26 cellular contexts compared by ENCODE assay signal in the genomic region with DNA sequence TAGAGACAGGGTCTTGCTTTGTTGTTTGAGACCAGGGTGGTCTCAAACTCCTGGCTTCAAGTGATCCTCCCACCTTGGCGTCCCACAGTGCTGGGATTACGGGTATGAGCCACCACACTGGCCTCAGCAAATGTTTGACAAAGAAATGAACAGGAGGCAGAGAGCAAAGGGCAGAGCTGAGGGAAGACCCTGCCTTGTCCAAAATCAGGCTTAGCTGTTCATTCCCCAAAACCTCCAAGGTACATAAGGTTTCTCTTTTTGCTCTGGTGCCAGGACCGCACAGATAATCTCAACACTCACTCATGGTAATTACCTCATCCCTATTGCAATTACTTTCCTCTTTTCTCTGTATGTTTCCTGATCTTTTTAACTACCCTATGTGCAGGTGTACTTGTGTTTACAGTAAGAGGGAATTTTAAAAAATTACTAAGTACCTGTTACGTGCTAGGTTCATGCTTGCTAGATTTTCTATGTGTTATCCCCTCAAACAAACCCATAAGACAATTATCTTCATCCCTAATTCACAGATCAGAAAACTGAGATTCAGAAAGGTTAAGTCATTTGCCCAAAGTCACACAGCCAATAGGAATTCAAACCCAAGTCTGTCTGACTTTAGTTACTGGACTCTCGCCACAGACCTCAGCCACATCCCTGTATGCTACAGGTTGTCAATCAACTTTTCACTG. TPM values are rescaled to one million over a fixed set of nuclear protein-coding genes. Genes with fewer than 3 reads are reported as not detected.
DNase-seq lines count a peak whose midpoint lies in the region; ATAC-seq, FAIRE-seq and TF ChIP-seq lines count a peak whose summit lies in the region.
"Had no signal": no experiment of that assay in that cellular context is flagged by ENCODE, and none has a peak within 500 bp of the region (broad histone marks: within the 10 kb centered on the region; RNA-seq: fewer than 3 reads in every experiment).

No MANE protein-coding gene starts in this region.

- BruUV-seq in HepG2 (replicated peaks; lab: Mats Ljungman, UMichigan), result no TSS peak

- 0 out of 2 replicates have a peak overlapping the region, but pooled peaks have one; percentile 67 for H3K27ac Mint-ChIP-seq in HFFc6
- peak overlapping the region; percentile 37 for H3K27ac Mint-ChIP-seq in endodermal cell
- no peak overlapping the region for H3K27ac Mint-ChIP-seq in T-cell
- H3K27ac Mint-ChIP-seq: activated naive CD8-positive, alpha-beta T cell treated with anti-CD3 and anti-CD28 coated beads for 36 hours; dendritic cell treated with granulocyte-macrophage colony-stimulating factor and Interleukin-4, amounts not matched to agents 40 ng/mL and 50 ng/mL, for 4 days; memory B cell; stimulated activated naive CD8-positive, alpha-beta T cell treated with anti-CD3 and anti-CD28 coated beads, Interleukin-15, Interleukin-2, amounts not matched to agents 100 ng/mL and 50 ng/mL, for 24 hours; T-helper 2 cell treated with Interferon-gamma antibody and Interleukin-4, amounts not matched to agents 5 μg/mL and 100 μg/mL, for 36 hours had no signal

- CTCF ChIA-PET in HepG2 (lab: Yijun Ruan, JAX; ENCODE audit: low intra/inter-chr PET ratio, low total read pairs), result no interaction called here
- CTCF ChIA-PET in T-cell (lab: Charles Lee), result no interaction called here

- TF ChIP-seq CTCF in HFFc6 (IDR thresholded peaks at IDR 0.05), result no peak
- TF ChIP-seq CTCF in endodermal cell (conservative IDR thresholded peaks at IDR 0.05), result no peak
- TF ChIP-seq CTCF in HepG2 (CRISPR knock-in tag; IDR thresholded peaks at IDR 0.05), result no peak

- ATAC-seq in HepG2, result peak; percentile 74
- no peak for ATAC-seq in T-cell (replicated peaks in 1 of 4)
- ATAC-seq: Right ventricle myocardium inferior had no signal

- H3K36me3 Mint-ChIP-seq in HFFc6 (ENCODE audit: low read depth) (no peaks in the 10 kb centered on the region), endodermal cell (ENCODE audit: low read depth) (peaks cover 3% of the 10 kb centered on the region), T-cell (no peaks in the 10 kb centered on the region)
- H3K36me3 Mint-ChIP-seq: activated naive CD8-positive, alpha-beta T cell treated with anti-CD3 and anti-CD28 coated beads for 36 hours; memory B cell had no signal

- POLR2A ChIA-PET in HepG2 (lab: Yijun Ruan, JAX), result interaction anchor here (0.8 to 2.2 kb wide), 6 partner anchors 11 to 219 kb away, joined by 3 to 9 read pairs (median 4); a partner anchor contains a TSS
- POLR2A ChIA-PET in T-cell (lab: Charles Lee), result no interaction called here

- H3K79me2 ChIP-seq in HepG2 (ENCODE audit: insufficient read depth, low read length), result peaks cover 59% of the 10 kb centered on the region

- H3K4me3 ChIP-seq in endodermal cell (ENCODE audit: low read length), result no peak overlapping the region
- peak overlapping the region in 1 of 3 experiments; percentile 44; a peak in 2 of 6 replicates for H3K4me3 ChIP-seq in HepG2 (replicated peaks in 1 of 3; ENCODE audit: insufficient read depth in 1 of 3, low read depth in 2 of 3, low read length in 3 of 3)
- no peak overlapping the region for H3K4me3 ChIP-seq in skeletal muscle tissue (ENCODE audit: low read length in 3 of 3)
- H3K4me3 ChIP-seq: BLaER1 had no signal

- TF ChIP-seq POLR2A in HepG2 (IDR thresholded peaks at IDR 0.05; ENCODE audit: insufficient read depth in 1 of 2, low read depth in 2 of 2, low read length in 2 of 2), result no peak

- DNase-seq in HFFc6 (no peak), endodermal cell (no peak), HepG2 (ENCODE audit: low spot score) (peak; percentile 41), NCI-H69 (lab: John Stamatoyannopoulos, UW) (no peak), C1 segment of cervical spinal cord (lab: John Stamatoyannopoulos, UW) (no peak), NCI-H2081 (lab: John Stamatoyannopoulos, UW) (no peak), T-cell (no peak)
- DNase-seq: activated CD4-positive, alpha-beta T cell treated with anti-CD3 and anti-CD28 coated beads for 4 hours; activated CD8-positive, alpha-beta memory T cell treated with anti-CD3 and anti-CD28 coated beads for 24 hours; activated effector memory CD4-positive, alpha-beta T cell treated with anti-CD3 and anti-CD28 coated beads, Interleukin-2, amount 50 U/mL, for 16 hours; activated naive CD8-positive, alpha-beta T cell treated with anti-CD3 and anti-CD28 coated beads for 36 hours; activated T-cell treated with anti-CD3 and anti-CD28 coated beads, Interleukin-2, amount 50 U/mL, for 1 hour; NCI-H1105 treated with DMSO at 0.1 percent for 48 hours; NCI-H2029 treated with DMSO at 0.1 percent for 48 hours; occipital lobe; OCI-M1; small intestine had no signal

- 92 to 100% methylated on average over 3 to 5 of the region's 5 CpGs for WGBS in endodermal cell (ENCODE audit: insufficient coverage in 1 of 2, insufficient read length in 1 of 2), 2 experiments
- 18% methylated on average over 5 of the region's 5 CpGs for WGBS in HepG2 (ENCODE audit: low lambda C conversion rate)

- no peak overlapping the region for H3K9ac ChIP-seq in endodermal cell (ENCODE audit: extremely low read depth, low read length, poor library complexity, severe bottlenecking)
- peak overlapping the region; percentile 23; the same call in 1 of the 2 replicates for H3K9ac ChIP-seq in HepG2 (ENCODE audit: insufficient read depth, low read depth, low read length)
- peak overlapping the region in 1 of 3 donors; percentile 46 for H3K9ac ChIP-seq in skeletal muscle tissue (ENCODE audit: low read depth in 1 of 3, low read length in 3 of 3)
- H3K9ac ChIP-seq: BLaER1 had no signal

- no peak overlapping the region for H3K27ac ChIP-seq in endodermal cell (ENCODE audit: low read depth, low read length)
- H3K27ac ChIP-seq in HepG2 (ENCODE audit: extremely low read length, insufficient read depth, low read length), result peak overlapping the region; percentile 71
- peak overlapping the region; percentile 37 for H3K27ac ChIP-seq in skeletal muscle tissue (ENCODE audit: low read depth, low read length)
- H3K27ac ChIP-seq: BLaER1 had no signal

- H3K27me3 Mint-ChIP-seq in HFFc6 (ENCODE audit: insufficient read depth) (peaks cover 3% of the 10 kb centered on the region), endodermal cell (ENCODE audit: insufficient read depth) (no peaks in the 10 kb centered on the region), T-cell (peaks cover 6 to 10% of the 10 kb centered on the region in 2 donors)

- H3K9me3 Mint-ChIP-seq in HFFc6 (no peaks in the 10 kb centered on the region), endodermal cell (no peaks in the 10 kb centered on the region), T-cell (no peaks in the 10 kb centered on the region)
- H3K9me3 Mint-ChIP-seq: activated naive CD8-positive, alpha-beta T cell treated with anti-CD3 and anti-CD28 coated beads for 36 hours; central memory CD8-positive, alpha-beta T cell; dendritic cell treated with granulocyte-macrophage colony-stimulating factor and Interleukin-4, amounts not matched to agents 40 ng/mL and 50 ng/mL, for 4 days; memory B cell; stimulated activated naive CD8-positive, alpha-beta T cell treated with anti-CD3 and anti-CD28 coated beads, Interleukin-15, Interleukin-2, amounts not matched to agents 100 ng/mL and 50 ng/mL, for 24 hours; T-helper 2 cell treated with Interferon-gamma antibody and Interleukin-4, amounts not matched to agents 5 μg/mL and 100 μg/mL, for 36 hours had no signal

- peaks cover 61% of the 10 kb centered on the region for H3K4me1 Mint-ChIP-seq in HFFc6 (ENCODE audit: low read depth)
- H3K4me1 Mint-ChIP-seq in endodermal cell, result peaks cover 18% of the 10 kb centered on the region
- H3K4me1 Mint-ChIP-seq in T-cell, result no peaks in the 10 kb centered on the region
- H3K4me1 Mint-ChIP-seq: activated naive CD8-positive, alpha-beta T cell treated with anti-CD3 and anti-CD28 coated beads for 36 hours; central memory CD8-positive, alpha-beta T cell; memory B cell had no signal

- in situ Hi-C loops in HepG2 (cut with HindIII; ENCODE audit: extremely low pct_ligation_motif_present, low pct_unique_long_range_greater_than_20kb), result no loop called here

- H3K4me1 ChIP-seq in endodermal cell (ENCODE audit: control insufficient read depth, insufficient read depth, low read length) (no peaks in the 10 kb centered on the region), HepG2 (ENCODE audit: insufficient read depth, low read length) (peaks cover 65% of the 10 kb centered on the region), skeletal muscle tissue (ENCODE audit: control insufficient read depth in 3 of 3, insufficient read depth in 3 of 3, low read length in 3 of 3) (peaks cover 50 to 59% (median 53%) of the 10 kb centered on the region in 3 donors)
- H3K4me1 ChIP-seq: BLaER1 had no signal

- no peak for TF ChIP-seq RAD21 in HepG2 (CRISPR knock-in tag; IDR thresholded peaks at IDR 0.05)

- H4K20me1 ChIP-seq in HepG2 (ENCODE audit: insufficient read depth, low read length), result no peaks in the 10 kb centered on the region
- H4K20me1 ChIP-seq: BLaER1 had no signal

- peak; percentile 71 for FAIRE-seq in HepG2 (lab: Jason Lieb, UNC)
- FAIRE-seq: endometrium, small intestine had no signal

- intact Hi-C loops in HepG2 (cut with micrococcal nuclease; ENCODE audit: unreplicated experiment), result loop anchor here (1.0 kb wide), 1 partner anchor 47 kb away; no protein-coding TSS in a partner anchor

- peak overlapping the region; percentile 69 for H3K4me2 ChIP-seq in HepG2 (ENCODE audit: low read depth, low read length)
- H3K4me2 ChIP-seq: BLaER1 had no signal

- H3K36me3 ChIP-seq in endodermal cell (ENCODE audit: control insufficient read depth, insufficient read depth, low read length), result no peaks in the 10 kb centered on the region
- no peaks in the 10 kb centered on the region for H3K36me3 ChIP-seq in HepG2 (replicated peaks in 1 of 2; ENCODE audit: control insufficient read depth in 1 of 2, insufficient read depth in 2 of 2, low read length in 2 of 2)
- no peaks in the 10 kb centered on the region for H3K36me3 ChIP-seq in skeletal muscle tissue (ENCODE audit: control insufficient read depth in 3 of 3, insufficient read depth in 3 of 3, low read length in 3 of 3)
- H3K36me3 ChIP-seq: BLaER1 had no signal

- H3K4me3 Mint-ChIP-seq in HFFc6 (no peak overlapping the region), endodermal cell (no peak overlapping the region), T-cell (no peak overlapping the region)
- H3K4me3 Mint-ChIP-seq: activated naive CD8-positive, alpha-beta T cell treated with anti-CD3 and anti-CD28 coated beads for 36 hours; central memory CD8-positive, alpha-beta T cell; dendritic cell treated with granulocyte-macrophage colony-stimulating factor and Interleukin-4, amounts not matched to agents 40 ng/mL and 50 ng/mL, for 4 days; memory B cell; stimulated activated naive CD8-positive, alpha-beta T cell treated with anti-CD3 and anti-CD28 coated beads, Interleukin-15, Interleukin-2, amounts not matched to agents 100 ng/mL and 50 ng/mL, for 24 hours; T-helper 2 cell treated with Interferon-gamma antibody and Interleukin-4, amounts not matched to agents 5 μg/mL and 100 μg/mL, for 36 hours had no signal

- peak in 1 of 2 experiments; percentile 8; a peak in 1 of 4 replicates for TF ChIP-seq EP300 in HepG2 (IDR thresholded peaks at IDR 0.05; ENCODE audit: low read depth in 2 of 2, low read length in 2 of 2)
- TF ChIP-seq EP300 in HepG2 (CRISPR knock-in tag; IDR thresholded peaks at IDR 0.05; ENCODE audit: borderline replicate concordance), result no peak

- H3K27me3 ChIP-seq in endodermal cell (ENCODE audit: control insufficient read depth, insufficient read depth, low read length, poor library complexity, severe bottlenecking) (no peaks in the 10 kb centered on the region), HepG2 (ENCODE audit: control insufficient read depth in 1 of 2, insufficient read depth in 2 of 2, low read length in 2 of 2) (no peaks in the 10 kb centered on the region), skeletal muscle tissue (ENCODE audit: control insufficient read depth in 3 of 3, insufficient read depth in 3 of 3, low read length in 3 of 3) (no peaks in the 10 kb centered on the region)
- H3K27me3 ChIP-seq: BLaER1 had no signal

- H2AFZ ChIP-seq in HepG2 (ENCODE audit: low read length), result no peak overlapping the region

- H3K9me3 ChIP-seq in endodermal cell (ENCODE audit: control insufficient read depth, low read length), result no peaks in the 10 kb centered on the region
- no peaks in the 10 kb centered on the region for H3K9me3 ChIP-seq in HepG2 (ENCODE audit: low read length)
- H3K9me3 ChIP-seq in skeletal muscle tissue (ENCODE audit: control insufficient read depth in 3 of 3, low read length in 3 of 3), result no peaks in the 10 kb centered on the region
- H3K9me3 ChIP-seq: BLaER1 had no signal

RNA-seq across cellular contexts. Expression of a gene that starts 11.5 kb away (rescaled TPM):
- total RNA-seq in HFFc6 (2021; fragmentation: NEBNext Ultra II Directional; extraction: Animal tissue kit (Norgen Biotek cat#: 25700)), result 10 to 100 TPM in 4 of 6 experiments, 1 to 10 TPM in 2; 5.9 to 14.5 (median 12.3) TPM
- total RNA-seq in endodermal cell (10 to 100 TPM; 78.7 to 91.0 TPM), HepG2 (2016; rRNA removed; fragmentation: Illumina TruSeq; extraction: Trizol) (28.6 and 37.0 TPM in 2 replicates), skeletal muscle tissue (45.9 TPM), T-cell (1 to 10 TPM; 1.2 to 2.8 (median 2.1) TPM)
- polyA plus RNA-seq in endodermal cell (2013, experiment 1 of 2), result 63.5 TPM
- 57.5 TPM for polyA plus RNA-seq in endodermal cell (2013, experiment 2 of 2)
- 2.7 and 3.4 TPM in 2 replicates for total RNA-seq in HepG2 (2016; cell fraction: cytosol; rRNA removed; fragmentation: Illumina TruSeq; extraction: Trizol; ENCODE audit: low read depth)
- 22.9 and 36.7 TPM in 2 replicates for total RNA-seq in HepG2 (2016; cell fraction: insoluble cytoplasmic fraction; rRNA removed; fragmentation: Illumina TruSeq; extraction: Trizol)
- 11.2 and 12.2 TPM in 2 replicates for total RNA-seq in HepG2 (2016; cell fraction: membrane; rRNA removed; fragmentation: Illumina TruSeq; extraction: Trizol)
- 38.3 and 42.3 TPM in 2 replicates for total RNA-seq in HepG2 (2016; cell fraction: nucleus; rRNA removed; fragmentation: Illumina TruSeq; extraction: Trizol)
- 32.6 and 39.4 TPM in 2 replicates for polyA plus RNA-seq in HepG2 (2011; rRNA removed)
- polyA plus RNA-seq in HepG2 (2011; cell fraction: cytosol; rRNA removed), result 15.0 and 17.0 TPM in 2 replicates
- polyA plus RNA-seq in HepG2 (2011; cell fraction: nucleus; rRNA removed), result 159 and 182 TPM in 2 replicates
- polyA plus RNA-seq in HepG2 (2012), result 11.8 and 19.4 TPM in 2 replicates
- polyA plus RNA-seq in HepG2 (2016; cell fraction: cytosol; fragmentation: Illumina TruSeq; extraction: Trizol; ENCODE audit: low read depth), result 1.9 and 2.7 TPM in 2 replicates
- polyA plus RNA-seq in HepG2 (2016; cell fraction: insoluble cytoplasmic fraction; fragmentation: Illumina TruSeq; extraction: Trizol; ENCODE audit: low read depth), result 17.8 and 23.3 TPM in 2 replicates
- polyA plus RNA-seq in HepG2 (2016; cell fraction: membrane; fragmentation: Illumina TruSeq; extraction: Trizol; ENCODE audit: low read depth), result 5.9 and 6.1 TPM in 2 replicates
- 81.5 and 89.0 TPM in 2 replicates for polyA plus RNA-seq in HepG2 (2016; cell fraction: nucleus; fragmentation: Illumina TruSeq; extraction: Trizol; ENCODE audit: insufficient read depth, low read depth)
- 8.3 and 44.4 TPM in 2 replicates for polyA minus RNA-seq in HepG2 (2011; rRNA and poly(A)+ RNA removed; ENCODE audit: low replicate concordance)
- 11.9 and 18.9 TPM in 2 replicates for polyA minus RNA-seq in HepG2 (2011; cell fraction: cytosol; rRNA and poly(A)+ RNA removed)
- polyA minus RNA-seq in HepG2 (2011; cell fraction: nucleus; rRNA and poly(A)+ RNA removed), result 19.4 and 24.2 TPM in 2 replicates

RNA-seq across cellular contexts. Expression of a gene that starts 47.9 kb away (rescaled TPM):
- 1 to 10 TPM; 6.0 to 8.4 (median 7.1) TPM for total RNA-seq in HFFc6 (2021; fragmentation: NEBNext Ultra II Directional; extraction: Animal tissue kit (Norgen Biotek cat#: 25700))
- total RNA-seq in endodermal cell, result 1 to 10 TPM; 4.0 to 4.7 TPM
- 2.4 TPM for polyA plus RNA-seq in endodermal cell (2013, experiment 1 of 2)
- 2.2 TPM for polyA plus RNA-seq in endodermal cell (2013, experiment 2 of 2)
- 81.5 and 84.6 TPM in 2 replicates for total RNA-seq in HepG2 (2016; rRNA removed; fragmentation: Illumina TruSeq; extraction: Trizol)
- total RNA-seq in HepG2 (2016; cell fraction: cytosol; rRNA removed; fragmentation: Illumina TruSeq; extraction: Trizol; ENCODE audit: low read depth), result 62.6 and 67.5 TPM in 2 replicates
- 77.6 and 83.3 TPM in 2 replicates for total RNA-seq in HepG2 (2016; cell fraction: insoluble cytoplasmic fraction; rRNA removed; fragmentation: Illumina TruSeq; extraction: Trizol)
- total RNA-seq in HepG2 (2016; cell fraction: membrane; rRNA removed; fragmentation: Illumina TruSeq; extraction: Trizol), result 58.1 and 63.2 TPM in 2 replicates
- total RNA-seq in HepG2 (2016; cell fraction: nucleus; rRNA removed; fragmentation: Illumina TruSeq; extraction: Trizol), result 55.6 and 64.4 TPM in 2 replicates
- 55.5 and 57.9 TPM in 2 replicates for polyA plus RNA-seq in HepG2 (2011; rRNA removed)
- 41.6 and 53.2 TPM in 2 replicates for polyA plus RNA-seq in HepG2 (2011; cell fraction: cytosol; rRNA removed)
- 94.8 and 103 TPM in 2 replicates for polyA plus RNA-seq in HepG2 (2011; cell fraction: nucleus; rRNA removed)
- polyA plus RNA-seq in HepG2 (2012), result 43.1 and 68.0 TPM in 2 replicates
- 77.6 and 80.8 TPM in 2 replicates for polyA plus RNA-seq in HepG2 (2016; cell fraction: cytosol; fragmentation: Illumina TruSeq; extraction: Trizol; ENCODE audit: low read depth)
- polyA plus RNA-seq in HepG2 (2016; cell fraction: insoluble cytoplasmic fraction; fragmentation: Illumina TruSeq; extraction: Trizol; ENCODE audit: low read depth), result 107 and 119 TPM in 2 replicates
- polyA plus RNA-seq in HepG2 (2016; cell fraction: membrane; fragmentation: Illumina TruSeq; extraction: Trizol; ENCODE audit: low read depth), result 67.2 and 70.2 TPM in 2 replicates
- polyA plus RNA-seq in HepG2 (2016; cell fraction: nucleus; fragmentation: Illumina TruSeq; extraction: Trizol; ENCODE audit: insufficient read depth, low read depth), result 133 and 140 TPM in 2 replicates
- 2.4 and 21.3 TPM in 2 replicates for polyA minus RNA-seq in HepG2 (2011; rRNA and poly(A)+ RNA removed; ENCODE audit: low replicate concordance)
- polyA minus RNA-seq in HepG2 (2011; cell fraction: cytosol; rRNA and poly(A)+ RNA removed), result 14.4 and 14.5 TPM in 2 replicates
- polyA minus RNA-seq in HepG2 (2011; cell fraction: nucleus; rRNA and poly(A)+ RNA removed), result 28.3 and 31.7 TPM in 2 replicates
- total RNA-seq in skeletal muscle tissue, result 314 TPM
- total RNA-seq in T-cell, result 10 to 100 TPM; 16.1 to 39.9 (median 32.4) TPM

RNA-seq across cellular contexts. Expression of a gene that starts 58.5 kb away (rescaled TPM):
- 1 to 10 TPM in 5 of 6 experiments, under 1 TPM in 1; 0.83 to 2.1 (median 1.9) TPM for total RNA-seq in HFFc6 (2021; fragmentation: NEBNext Ultra II Directional; extraction: Animal tissue kit (Norgen Biotek cat#: 25700))
- 1 to 10 TPM; 7.3 to 9.8 TPM for total RNA-seq in endodermal cell
- polyA plus RNA-seq in endodermal cell (2013, experiment 1 of 2), result 7.4 TPM
- polyA plus RNA-seq in endodermal cell (2013, experiment 2 of 2), result 7.7 TPM
- total RNA-seq in HepG2 (2016; rRNA removed; fragmentation: Illumina TruSeq; extraction: Trizol), result 5.7 and 6.6 TPM in 2 replicates
- 1.1 and 1.3 TPM in 2 replicates for total RNA-seq in HepG2 (2016; cell fraction: cytosol; rRNA removed; fragmentation: Illumina TruSeq; extraction: Trizol; ENCODE audit: low read depth)
- 4.9 and 6.0 TPM in 2 replicates for total RNA-seq in HepG2 (2016; cell fraction: insoluble cytoplasmic fraction; rRNA removed; fragmentation: Illumina TruSeq; extraction: Trizol)
- total RNA-seq in HepG2 (2016; cell fraction: membrane; rRNA removed; fragmentation: Illumina TruSeq; extraction: Trizol), result 2.6 TPM in 2 replicates
- 5.1 and 7.1 TPM in 2 replicates for total RNA-seq in HepG2 (2016; cell fraction: nucleus; rRNA removed; fragmentation: Illumina TruSeq; extraction: Trizol)
- 0.50 and 0.65 TPM in 2 replicates for polyA plus RNA-seq in HepG2 (2011; rRNA removed)
- 0.29 and 0.35 TPM in 2 replicates for polyA plus RNA-seq in HepG2 (2011; cell fraction: cytosol; rRNA removed)
- 1.9 TPM in 2 replicates for polyA plus RNA-seq in HepG2 (2011; cell fraction: nucleus; rRNA removed)
- polyA plus RNA-seq in HepG2 (2012), result 0.63 and 1.4 TPM in 2 replicates
- 0.24 and 0.26 TPM in 2 replicates for polyA plus RNA-seq in HepG2 (2016; cell fraction: cytosol; fragmentation: Illumina TruSeq; extraction: Trizol; ENCODE audit: low read depth)
- 3.4 and 4.2 TPM in 2 replicates for polyA plus RNA-seq in HepG2 (2016; cell fraction: insoluble cytoplasmic fraction; fragmentation: Illumina TruSeq; extraction: Trizol; ENCODE audit: low read depth)
- polyA plus RNA-seq in HepG2 (2016; cell fraction: membrane; fragmentation: Illumina TruSeq; extraction: Trizol; ENCODE audit: low read depth), result 0.62 and 0.69 TPM in 2 replicates
- polyA plus RNA-seq in HepG2 (2016; cell fraction: nucleus; fragmentation: Illumina TruSeq; extraction: Trizol; ENCODE audit: insufficient read depth, low read depth), result 12.8 and 14.2 TPM in 2 replicates
- polyA minus RNA-seq in HepG2 (2011; rRNA and poly(A)+ RNA removed; ENCODE audit: low replicate concordance), result 1.8 and 19.5 TPM in 2 replicates
- 0.79 and 1.1 TPM in 2 replicates for polyA minus RNA-seq in HepG2 (2011; cell fraction: cytosol; rRNA and poly(A)+ RNA removed)
- 0.87 and 1.3 TPM in 2 replicates for polyA minus RNA-seq in HepG2 (2011; cell fraction: nucleus; rRNA and poly(A)+ RNA removed)
- 5.7 TPM for total RNA-seq in skeletal muscle tissue
- total RNA-seq in T-cell, result 1 to 10 TPM; 1.7 to 3.1 (median 2.5) TPM

Comparison
In these comparisons a context has a peak if more than half of its experiments do, and no peak if none do; other contexts are left out.
1. H3K27ac Mint-ChIP-seq: peak in HFFc6 (single experiment) and endodermal cell (single experiment); none in T-cell (0 of 2).